Comparison of ENCODE assay signal across 16 cellular contexts in the genomic region with DNA sequence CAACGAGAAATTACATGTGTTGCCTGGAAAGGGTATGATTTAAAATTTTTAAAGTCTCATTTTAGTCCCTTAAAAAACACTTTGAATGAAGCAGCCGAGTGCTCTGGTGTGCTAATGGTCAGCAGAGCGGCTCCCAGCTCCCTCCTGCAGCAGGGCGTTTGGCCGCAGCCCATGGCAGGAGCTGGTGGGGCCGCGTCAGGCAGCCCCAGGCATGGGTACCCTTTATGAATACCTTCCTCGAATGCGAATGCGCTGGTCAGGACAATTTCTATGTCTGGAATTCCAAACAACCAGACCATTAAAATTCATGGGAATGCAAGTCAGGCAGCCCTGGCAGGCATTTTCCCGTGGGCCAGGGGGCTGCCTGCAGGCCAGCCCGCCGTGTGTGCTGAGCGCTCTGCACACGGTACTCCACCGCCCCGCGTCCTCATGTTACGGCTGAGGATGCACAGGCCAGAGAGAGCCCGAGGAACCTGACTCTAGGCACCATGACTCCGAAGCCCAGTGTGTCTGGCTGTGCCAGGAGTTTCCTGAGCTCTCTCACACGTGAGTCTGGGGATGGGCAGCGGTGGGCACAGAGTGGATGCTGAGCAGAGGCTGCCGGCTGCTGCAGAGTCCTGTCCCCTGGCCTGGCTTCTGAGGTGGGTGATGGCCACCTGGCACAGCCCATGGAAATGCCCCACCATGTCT.
"Had no signal": no experiment of that assay in that cellular context is flagged by ENCODE, and none has a peak within 500 bp of the region (broad histone marks: within the 10 kb centered on the region; RNA-seq: fewer than 3 reads in every experiment).

No MANE protein-coding gene starts in this region.

- H3K27ac ChIP-seq: breast epithelium, heart right ventricle, parathyroid adenoma, tibial artery had no signal

- H3K9me3 ChIP-seq: breast epithelium, gastrocnemius medialis, heart right ventricle, SK-N-SH, tibial artery had no signal

- H3K4me1 ChIP-seq: breast epithelium, parathyroid adenoma, tibial artery had no signal

- H3K36me3 ChIP-seq: breast epithelium, gastrocnemius medialis, tibial artery had no signal

- H3K4me3 ChIP-seq: breast epithelium, gastrocnemius medialis, heart right ventricle, tibial artery had no signal

- DNase-seq: activated gamma-delta T cell treated with Interleukin-2 at 50 U/mL for 16 hours; activated naive CD8-positive, alpha-beta T cell treated with anti-CD3 and anti-CD28 coated beads, Interleukin-2, amount 10 ng/mL, durations not matched to agents 7 days and 5 days; activated T-cell treated with anti-CD3 and anti-CD28 coated beads, Interleukin-2, amount 50 U/mL, for 4 hours; cerebellar nuclear complex; erythroblast; gastrocnemius medialis; stimulated activated CD4-positive, alpha-beta T cell treated with anti-CD3 and anti-CD28 coated beads, Interleukin-4, amount 100 ng/mL, for 1 hour; stimulated activated naive CD4-positive, alpha-beta T cell; T-cell; T-helper 9 cell had no signal

- H3K27me3 ChIP-seq: breast epithelium, gastrocnemius medialis, heart right ventricle, tibial artery had no signal

- ATAC-seq: activated CD4-positive, CD25-positive, alpha-beta regulatory T cell treated with anti-CD3 and anti-CD28 coated beads, Interleukin-2, amount 50 U/mL, for 24 hours; activated T-cell treated with anti-CD3 and anti-CD28 coated beads, Interleukin-2, amount 50 U/mL, for 4 hours; gastrocnemius medialis; heart right ventricle; T-cell had no signal
